1 cellular context compared by ENCODE assay signal in genomic region chr5:32233220-32233695, GRCh38.
TF ChIP-seq lines count a peak whose summit lies in the region.

No MANE protein-coding gene starts in this region.

TF ChIP-seq in HCT116, 20 proteins besides CTCF, POLR2A, EP300 and RAD21 (continued from another document):
- TF ChIP-seq EZH2phosphoT487 (IDR thresholded peaks at IDR 0.05; ENCODE audit: borderline replicate concordance) (no peak), YY1 (IDR thresholded peaks at IDR 0.05; ENCODE audit: extremely low read depth, insufficient replicate concordance, low read depth, low read length) (no peak), CEBPB (IDR thresholded peaks at IDR 0.05; ENCODE audit: low read depth) (no peak), SP1 (IDR thresholded peaks at IDR 0.05; ENCODE audit: low read depth) (no peak), SRF (IDR thresholded peaks at IDR 0.05; ENCODE audit: low read depth) (no peak), POLR2AphosphoS5 (IDR thresholded peaks at IDR 0.05; ENCODE audit: low read depth, low read length) (no peak), CBX3 (IDR thresholded peaks at IDR 0.05; ENCODE audit: low read depth) (no peak), ELF1 (IDR thresholded peaks at IDR 0.05; ENCODE audit: borderline replicate concordance, low read depth) (no peak), FOSL1 (IDR thresholded peaks at IDR 0.05; ENCODE audit: low read depth) (no peak)
- TF ChIP-seq, protein P1, sequence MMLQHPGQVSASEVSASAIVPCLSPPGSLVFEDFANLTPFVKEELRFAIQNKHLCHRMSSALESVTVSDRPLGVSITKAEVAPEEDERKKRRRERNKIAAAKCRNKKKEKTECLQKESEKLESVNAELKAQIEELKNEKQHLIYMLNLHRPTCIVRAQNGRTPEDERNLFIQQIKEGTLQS (IDR thresholded peaks at IDR 0.05), result no peak
TF ChIP-seq in HCT116: peak in this region for 0.
